ENCODE assay signal across 26 cellular contexts in genomic region chr6:47206626-47207025, GRCh38.
"Had no signal": no experiment of that assay in that cellular context is flagged by ENCODE, and none has a peak within 500 bp of the region (broad histone marks: within the 10 kb centered on the region; RNA-seq: fewer than 3 reads in every experiment).

No MANE protein-coding gene starts in this region.

- FAIRE-seq: bronchial epithelial cell, islet of Langerhans, TTC549 had no signal

- DNase-seq: activated CD4-positive, CD25-positive, alpha-beta regulatory T cell; activated CD8-positive, alpha-beta T cell treated with anti-CD3 and anti-CD28 coated beads, Interleukin-2, amount 10 ng/mL, durations not matched to agents 7 days and 5 days; activated naive CD4-positive, alpha-beta T cell treated with anti-CD3 and anti-CD28 coated beads, Interleukin-2, amount 10 ng/mL, durations not matched to agents 7 days and 5 days; activated naive CD8-positive, alpha-beta T cell treated with anti-CD3 and anti-CD28 coated beads, Interleukin-2, amount 50 U/mL, for 24 hours; activated T-cell treated with anti-CD3 and anti-CD28 coated beads, Interleukin-2, amount 50 U/mL, for 4 hours; dermis blood vessel endothelial cell; effector memory CD8-positive, alpha-beta T cell; erythroblast; nephron progenitor cell; occipital lobe; posterior cingulate gyrus; stimulated activated CD4-positive, alpha-beta T cell treated with anti-CD3 and anti-CD28 coated beads, Interleukin-12 subunit alpha, Interleukin-12 subunit beta, amount 100 ng/mL, for 4 hours; stimulated activated CD4-positive, alpha-beta T cell treated with anti-CD3 and anti-CD28 coated beads, Interleukin-1b, Interleukin-23, amount 100 ng/mL, for 48 hours; stimulated activated CD8-positive, alpha-beta memory T cell treated with anti-CD3 and anti-CD28 coated beads, Interleukin-4, amount 100 ng/mL, for 48 hours; stimulated activated naive CD4-positive, alpha-beta T cell; thyroid gland had no signal

- H3K9me3 Mint-ChIP-seq: activated CD4-positive, alpha-beta T cell treated with anti-CD3 and anti-CD28 coated beads, Interleukin-2, amount 10 ng/mL, durations not matched to agents 24 days and 14 days; activated naive CD8-positive, alpha-beta T cell treated with anti-CD3 and anti-CD28 coated beads, Interleukin-2, amount 50 U/mL, for 24 hours; activated T-cell treated with anti-CD3 and anti-CD28 coated beads, Interleukin-2, amount 50 U/mL, for 4 hours; T-helper 2 cell treated with Interferon-gamma antibody and Interleukin-4, amounts not matched to agents 5 μg/mL and 100 μg/mL, for 36 hours had no signal

- H3K36me3 Mint-ChIP-seq: activated naive CD4-positive, alpha-beta T cell treated with anti-CD3 and anti-CD28 coated beads, Interleukin-2, amount 10 ng/mL, durations not matched to agents 7 days and 5 days had no signal

- ATAC-seq: activated CD8-positive, alpha-beta T cell treated with anti-CD3 and anti-CD28 coated beads, Interleukin-2, amount 10 ng/mL, durations not matched to agents 7 days and 5 days; activated naive CD8-positive, alpha-beta T cell treated with anti-CD3 and anti-CD28 coated beads, Interleukin-2, amount 50 U/mL, for 24 hours; activated T-cell treated with anti-CD3 and anti-CD28 coated beads, Interleukin-2, amount 50 U/mL, for 4 hours; effector memory CD8-positive, alpha-beta T cell; left lobe of liver had no signal

- H3K4me3 Mint-ChIP-seq: activated CD4-positive, alpha-beta T cell treated with anti-CD3 and anti-CD28 coated beads, Interleukin-2, amount 10 ng/mL, durations not matched to agents 24 days and 14 days; activated CD8-positive, alpha-beta T cell treated with anti-CD3 and anti-CD28 coated beads, Interleukin-2, amount 10 ng/mL, durations not matched to agents 7 days and 5 days; activated naive CD4-positive, alpha-beta T cell treated with anti-CD3 and anti-CD28 coated beads, Interleukin-2, amount 10 ng/mL, durations not matched to agents 7 days and 5 days; activated naive CD8-positive, alpha-beta T cell treated with anti-CD3 and anti-CD28 coated beads, Interleukin-2, amount 50 U/mL, for 24 hours; activated T-cell treated with anti-CD3 and anti-CD28 coated beads, Interleukin-2, amount 50 U/mL, for 4 hours; effector memory CD8-positive, alpha-beta T cell; mesothelial cell of epicardium; nephron progenitor cell; T-helper 2 cell treated with Interferon-gamma antibody and Interleukin-4, amounts not matched to agents 5 μg/mL and 100 μg/mL, for 36 hours had no signal

- H3K9me3 ChIP-seq: ascending aorta, thyroid gland had no signal

- H3K4me1 ChIP-seq: ascending aorta, thyroid gland had no signal

- H3K27me3 Mint-ChIP-seq: activated CD4-positive, alpha-beta T cell treated with anti-CD3 and anti-CD28 coated beads, Interleukin-2, amount 10 ng/mL, durations not matched to agents 24 days and 14 days; activated naive CD4-positive, alpha-beta T cell treated with anti-CD3 and anti-CD28 coated beads, Interleukin-2, amount 10 ng/mL, durations not matched to agents 7 days and 5 days; activated naive CD8-positive, alpha-beta T cell treated with anti-CD3 and anti-CD28 coated beads, Interleukin-2, amount 50 U/mL, for 24 hours had no signal

- H3K27me3 ChIP-seq: ascending aorta, thyroid gland had no signal

- H3K27ac ChIP-seq: ascending aorta, SK-N-MC, thyroid gland had no signal

- H3K36me3 ChIP-seq: ascending aorta, thyroid gland had no signal

- H3K4me3 ChIP-seq: ascending aorta, lung, SK-N-MC, thyroid gland had no signal

- H3K27ac Mint-ChIP-seq: activated CD4-positive, alpha-beta T cell treated with anti-CD3 and anti-CD28 coated beads, Interleukin-2, amount 10 ng/mL, durations not matched to agents 24 days and 14 days; activated CD8-positive, alpha-beta T cell treated with anti-CD3 and anti-CD28 coated beads, Interleukin-2, amount 10 ng/mL, durations not matched to agents 7 days and 5 days; activated naive CD4-positive, alpha-beta T cell treated with anti-CD3 and anti-CD28 coated beads, Interleukin-2, amount 10 ng/mL, durations not matched to agents 7 days and 5 days; activated naive CD8-positive, alpha-beta T cell treated with anti-CD3 and anti-CD28 coated beads, Interleukin-2, amount 50 U/mL, for 24 hours; effector memory CD8-positive, alpha-beta T cell; mesothelial cell of epicardium; nephron progenitor cell; T-helper 2 cell treated with Interferon-gamma antibody and Interleukin-4, amounts not matched to agents 5 μg/mL and 100 μg/mL, for 36 hours had no signal
